Comparison of ENCODE assay signal across 8 cellular contexts in the genomic region with DNA sequence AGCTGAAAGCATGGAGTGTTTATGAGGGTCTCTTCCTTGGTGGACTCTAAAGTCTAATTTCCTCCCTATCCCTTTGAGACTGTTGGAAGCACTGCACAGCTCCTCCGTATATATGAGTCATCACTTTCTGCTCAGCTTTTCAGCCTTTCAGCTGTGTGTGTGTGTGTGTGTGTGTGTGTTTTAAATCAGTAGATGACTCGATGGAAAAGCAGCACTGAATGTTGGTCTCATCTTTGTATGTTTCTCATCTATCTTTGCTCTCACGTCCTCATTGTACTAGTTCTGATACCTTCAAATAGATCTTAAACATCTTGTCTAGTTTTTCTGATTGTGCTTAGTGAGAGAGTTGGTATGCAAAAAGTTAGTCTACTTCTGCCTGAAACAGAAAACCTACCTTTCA.
A peak's percentile ranks its signal among the peaks of the same experiment; 100 is the strongest.
DNase-seq lines count a peak whose midpoint lies in the region; ATAC-seq, FAIRE-seq and TF ChIP-seq lines count a peak whose summit lies in the region.
"Had no signal": no experiment of that assay in that cellular context is flagged by ENCODE, and none has a peak within 500 bp of the region (broad histone marks: within the 10 kb centered on the region; RNA-seq: fewer than 3 reads in every experiment).

No MANE protein-coding gene starts in this region.

- H3K27me3 ChIP-seq in pancreas: no peaks in the 10 kb centered on the region

- no peaks in the 10 kb centered on the region for H3K9me3 ChIP-seq in pancreas

- H3K4me3 Mint-ChIP-seq in natural killer cell treated with Interleukin-12 subunit alpha and Interleukin-12 subunit beta and Interleukin-15 and Interleukin-18, amount 100 ng/mL, for 72 hours: no peak overlapping the region

- FAIRE-seq in pancreas (lab: Jason Lieb, UNC): no peak

- 28 to 32% methylated on average over 3 of the region's 3 CpGs for WGBS in pancreas, 2 donors

- no peaks in the 10 kb centered on the region for H3K36me3 ChIP-seq in pancreas

- H3K27me3 Mint-ChIP-seq in natural killer cell treated with Interleukin-12 subunit alpha and Interleukin-12 subunit beta and Interleukin-15 and Interleukin-18, amount 100 ng/mL, for 72 hours: peaks cover 11 to 18% of the 10 kb centered on the region in 2 donors

- DNase-seq in GM10266 (ENCODE audit: extremely low spot score): peak; percentile 10
- DNase-seq in M059J (ENCODE audit: low read depth): peak; percentile 85
- peak; percentile 80 for DNase-seq in epithelial cell of esophagus (ENCODE audit: low read depth)
- DNase-seq in pancreas: peak in 3 of 6 donors; percentile 21 to 52 (median 29)
- DNase-seq in NCI-H1105 (lab: John Stamatoyannopoulos, UW): no peak
- no peak for DNase-seq in iPS-NIHi7 (ENCODE audit: extremely low spot score)
- DNase-seq in natural killer cell treated with Interleukin-12 subunit alpha and Interleukin-12 subunit beta and Interleukin-15 and Interleukin-18, amount 100 ng/mL, for 72 hours (ENCODE audit: low spot score): no peak

- no peak overlapping the region for H3K27ac ChIP-seq in pancreas
- H3K27ac ChIP-seq: HL-60 had no signal

- no peak for TF ChIP-seq CTCF in GM10266 (IDR thresholded peaks at IDR 0.05; ENCODE audit: control insufficient read depth, insufficient read depth, low read depth, missing control alignments)
- no peak for TF ChIP-seq CTCF in epithelial cell of esophagus (IDR thresholded peaks at IDR 0.05; ENCODE audit: insufficient read depth, low read depth, low read length, missing control alignments)
- no peak for TF ChIP-seq CTCF in pancreas (IDR thresholded peaks at IDR 0.05)

- peaks cover 0 to 8% (median 6%) of the 10 kb centered on the region in 3 donors for H3K4me1 ChIP-seq in pancreas

- H3K4me1 Mint-ChIP-seq in natural killer cell treated with Interleukin-12 subunit alpha and Interleukin-12 subunit beta and Interleukin-15 and Interleukin-18, amount 100 ng/mL, for 72 hours (ENCODE audit: low read depth in 2 of 2): no peaks in the 10 kb centered on the region

- no peaks in the 10 kb centered on the region for H3K36me3 Mint-ChIP-seq in natural killer cell treated with Interleukin-12 subunit alpha and Interleukin-12 subunit beta and Interleukin-15 and Interleukin-18, amount 100 ng/mL, for 72 hours

- H3K27ac Mint-ChIP-seq in natural killer cell treated with Interleukin-12 subunit alpha and Interleukin-12 subunit beta and Interleukin-15 and Interleukin-18, amount 100 ng/mL, for 72 hours: no peak overlapping the region

- H3K4me3 ChIP-seq in epithelial cell of esophagus (ENCODE audit: low read length) (no peak overlapping the region), pancreas (no peak overlapping the region)

- intact Hi-C loops in pancreas (cut with DNase I): no loop called here

- ATAC-seq in pancreas: peak; percentile 79 to 87 (median 82)
- no peak for ATAC-seq in natural killer cell treated with Interleukin-12 subunit alpha and Interleukin-12 subunit beta and Interleukin-15 and Interleukin-18, amount 100 ng/mL, for 72 hours

- no peaks in the 10 kb centered on the region for H3K9me3 Mint-ChIP-seq in natural killer cell treated with Interleukin-12 subunit alpha and Interleukin-12 subunit beta and Interleukin-15 and Interleukin-18, amount 100 ng/mL, for 72 hours

Comparison
In these comparisons a context has a peak if more than half of its experiments do, and no peak if none do; other contexts are left out.
1. DNase-seq: peak in GM10266 (single experiment), M059J (single experiment) and epithelial cell of esophagus (single experiment); none in NCI-H1105 (single experiment), iPS-NIHi7 (single experiment) and natural killer cell treated with Interleukin-12 subunit alpha and Interleukin-12 subunit beta and Interleukin-15 and Interleukin-18, amount 100 ng/mL, for 72 hours (single experiment).
2. ATAC-seq: peak in pancreas (4 of 4); none in natural killer cell treated with Interleukin-12 subunit alpha and Interleukin-12 subunit beta and Interleukin-15 and Interleukin-18, amount 100 ng/mL, for 72 hours (0 of 2).